In the genomic region with DNA sequence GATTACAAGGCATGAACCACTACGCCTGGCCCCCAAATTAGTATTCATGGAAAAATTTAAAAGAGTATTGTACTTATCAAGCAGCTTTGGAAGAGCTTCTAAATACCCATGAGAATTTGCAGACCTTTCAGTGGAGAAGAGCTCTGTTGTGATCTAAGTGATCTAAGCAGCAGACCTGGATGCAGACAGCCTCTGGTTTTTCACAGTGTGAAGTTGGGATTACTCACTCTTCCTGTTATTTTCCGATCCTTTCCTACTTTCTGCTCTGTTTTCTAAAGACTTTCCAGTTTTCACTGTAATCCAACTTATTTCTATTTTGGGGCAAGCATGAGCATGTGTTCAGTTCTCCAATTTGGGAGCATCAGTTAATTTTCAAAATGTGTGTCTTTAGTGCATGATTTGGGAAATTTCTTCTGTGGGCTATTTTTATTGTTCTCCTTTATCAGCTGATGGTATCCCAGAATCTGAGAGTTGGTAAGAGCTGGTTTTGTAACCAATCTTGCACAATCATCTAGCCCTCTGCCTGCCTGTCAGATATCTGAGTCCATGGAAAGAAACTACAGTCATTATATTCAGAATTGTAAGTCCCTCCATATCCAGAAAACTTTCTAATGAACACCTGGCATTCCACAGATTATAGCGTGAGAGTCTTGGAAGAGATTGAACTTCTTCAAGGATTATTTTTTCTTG, we compare ENCODE assay signal across 15 cellular contexts.
A peak's percentile ranks its signal among the peaks of the same experiment; 100 is the strongest.
DNase-seq lines count a peak whose midpoint lies in the region; ATAC-seq and TF ChIP-seq lines count a peak whose summit lies in the region.
"Had no signal": no experiment of that assay in that cellular context is flagged by ENCODE, and none has a peak within 500 bp of the region (broad histone marks: within the 10 kb centered on the region; RNA-seq: fewer than 3 reads in every experiment).

No MANE protein-coding gene starts in this region.

- DNase-seq in SIG-M5 treated with dmso at 0.1 percent for 504 hours (lab: John Stamatoyannopoulos, UW; ENCODE audit: unreplicated experiment) (peak; percentile 71), SIG-M5 (lab: John Stamatoyannopoulos, UW) (no peak), astrocyte of the spinal cord (ENCODE audit: low read depth, low spot score) (peak; percentile 35), glutamatergic neuron (no peak), upper lobe of right lung (no peak), DMS53 treated with DMSO at 0.1 percent for 48 hours (lab: John Stamatoyannopoulos, UW; ENCODE audit: unreplicated experiment) (no peak), putamen (ENCODE audit: low spot score) (no peak)
- DNase-seq: activated CD8-positive, alpha-beta T cell treated with anti-CD3 and anti-CD28 coated beads, Interleukin-2, amount 10 ng/mL, durations not matched to agents 7 days and 5 days; activated effector memory CD4-positive, alpha-beta T cell treated with anti-CD3 and anti-CD28 coated beads, Interleukin-2, amount 50 U/mL, for 16 hours; body of pancreas; Caco-2; effector CD4-positive, alpha-beta T cell; NCI-H1436 had no signal

- no peaks in the 10 kb centered on the region for H3K9me3 ChIP-seq in upper lobe of right lung
- H3K9me3 ChIP-seq: body of pancreas, Caco-2 had no signal

- H3K9me3 Mint-ChIP-seq in glutamatergic neuron (ENCODE audit: unreplicated experiment): peaks cover 4% of the 10 kb centered on the region
- H3K9me3 Mint-ChIP-seq: type B pancreatic cell had no signal

- no peaks in the 10 kb centered on the region for H3K27me3 ChIP-seq in upper lobe of right lung
- H3K27me3 ChIP-seq: body of pancreas had no signal

- intact Hi-C loops in upper lobe of right lung (cut with DNase I): no loop called here

- H3K36me3 ChIP-seq in upper lobe of right lung: no peaks in the 10 kb centered on the region

- in situ Hi-C loops in astrocyte of the spinal cord (cut with HindIII; ENCODE audit: low sequenced_read_pairs): no loop called here

- no peaks in the 10 kb centered on the region for H3K36me3 Mint-ChIP-seq in glutamatergic neuron (ENCODE audit: unreplicated experiment)
- H3K36me3 Mint-ChIP-seq: type B pancreatic cell had no signal

- TF ChIP-seq CTCF in astrocyte of the spinal cord (IDR thresholded peaks at IDR 0.05; ENCODE audit: low read depth, low read length): no peak
- no peak for TF ChIP-seq CTCF in glutamatergic neuron (IDR thresholded peaks at IDR 0.05; ENCODE audit: partially characterized antibody, unreplicated experiment)
- TF ChIP-seq CTCF in upper lobe of right lung (IDR thresholded peaks at IDR 0.05): no peak

- H3K4me1 ChIP-seq in upper lobe of right lung: peaks cover 9% of the 10 kb centered on the region
- H3K4me1 ChIP-seq: Caco-2 had no signal

- peak overlapping the region; percentile 63 for H3K27ac Mint-ChIP-seq in glutamatergic neuron (ENCODE audit: unreplicated experiment)
- H3K27ac Mint-ChIP-seq: activated CD8-positive, alpha-beta T cell treated with anti-CD3 and anti-CD28 coated beads, Interleukin-2, amount 10 ng/mL, durations not matched to agents 7 days and 5 days; type B pancreatic cell had no signal

- peak overlapping the region; percentile 18 for H3K4me3 Mint-ChIP-seq in glutamatergic neuron (ENCODE audit: unreplicated experiment)
- H3K4me3 Mint-ChIP-seq: activated CD8-positive, alpha-beta T cell treated with anti-CD3 and anti-CD28 coated beads, Interleukin-2, amount 10 ng/mL, durations not matched to agents 7 days and 5 days; type B pancreatic cell had no signal

- H3K27ac ChIP-seq in upper lobe of right lung: no peak overlapping the region
- H3K27ac ChIP-seq: body of pancreas had no signal

- ATAC-seq in upper lobe of right lung: peak; percentile 46
- ATAC-seq in GM18519 (IDR thresholded peaks at IDR 0.05; ENCODE audit: low FRiP score, unreplicated experiment): no peak
- ATAC-seq: activated CD8-positive, alpha-beta T cell treated with anti-CD3 and anti-CD28 coated beads, Interleukin-2, amount 10 ng/mL, durations not matched to agents 7 days and 5 days; body of pancreas had no signal

- H3K27me3 Mint-ChIP-seq in glutamatergic neuron (ENCODE audit: unreplicated experiment): peaks cover 5% of the 10 kb centered on the region
- H3K27me3 Mint-ChIP-seq: type B pancreatic cell had no signal

- H3K4me1 Mint-ChIP-seq in glutamatergic neuron (ENCODE audit: low read depth, unreplicated experiment): peaks cover 22% of the 10 kb centered on the region

- H3K4me3 ChIP-seq in astrocyte of the spinal cord (ENCODE audit: low read depth, low read length): no peak overlapping the region
- no peak overlapping the region for H3K4me3 ChIP-seq in upper lobe of right lung
- H3K4me3 ChIP-seq: body of pancreas had no signal

Comparison
In these comparisons a context has a peak if more than half of its experiments do, and no peak if none do; other contexts are left out.
1. DNase-seq: peak in SIG-M5 treated with dmso at 0.1 percent for 504 hours (single experiment) and astrocyte of the spinal cord (single experiment); none in SIG-M5 (single experiment), glutamatergic neuron (single experiment), upper lobe of right lung (single experiment), DMS53 treated with DMSO at 0.1 percent for 48 hours (single experiment) and putamen (single experiment).